ENCODE assay signal across 16 cellular contexts in the genomic region with DNA sequence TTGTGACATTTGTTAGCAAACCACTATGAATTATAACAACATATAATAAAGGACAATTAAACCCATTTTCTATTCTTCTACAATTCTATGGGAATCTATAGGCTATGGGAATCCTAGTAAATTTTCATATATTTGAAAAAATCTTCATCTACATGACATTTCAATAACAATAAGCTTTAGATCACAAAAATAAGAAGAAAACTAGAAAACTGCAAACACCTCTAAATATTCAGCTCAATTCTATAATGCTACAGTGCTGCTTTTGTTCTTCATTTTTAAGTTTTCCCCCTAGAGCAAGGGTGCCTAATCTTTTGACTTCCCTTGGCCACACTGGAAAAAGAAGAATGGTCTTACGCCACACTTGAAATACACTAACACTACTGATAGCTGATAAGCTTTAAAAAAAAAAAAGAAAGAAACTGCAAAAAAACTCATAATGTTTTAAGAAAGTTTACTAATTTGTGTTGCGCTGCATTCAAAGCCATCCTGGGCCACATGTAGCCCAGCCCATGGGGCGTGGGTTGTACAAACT. TPM values are rescaled to one million over a fixed set of nuclear protein-coding genes. Genes with fewer than 3 reads are reported as not detected.
A peak's percentile ranks its signal among the peaks of the same experiment; 100 is the strongest.
DNase-seq lines count a peak whose midpoint lies in the region; ATAC-seq, FAIRE-seq and TF ChIP-seq lines count a peak whose summit lies in the region.
"Had no signal": no experiment of that assay in that cellular context is flagged by ENCODE, and none has a peak within 500 bp of the region (broad histone marks: within the 10 kb centered on the region; RNA-seq: fewer than 3 reads in every experiment).

No MANE protein-coding gene starts in this region.

- TF ChIP-seq EP300 in K562 (IDR thresholded peaks at IDR 0.05; ENCODE audit: low read length), result no peak

- H3K27me3 ChIP-seq in CD8-positive, alpha-beta T cell (ENCODE audit: insufficient read depth, low read length), result no peaks in the 10 kb centered on the region
- H3K27me3 ChIP-seq in HAP-1 (ENCODE audit: low read depth) (no peaks in the 10 kb centered on the region), K562 (ENCODE audit: control insufficient read depth in 2 of 2, insufficient read depth in 2 of 2, low read length in 2 of 2) (no peaks in the 10 kb centered on the region), parathyroid adenoma (ENCODE audit: control insufficient read depth, insufficient read depth, low read length) (no peaks in the 10 kb centered on the region), BE2C (no peaks in the 10 kb centered on the region)
- H3K27me3 ChIP-seq: BLaER1 had no signal

- no peak for TF ChIP-seq POLR2A in K562 (conservative IDR thresholded peaks at IDR 0.05)

- no peaks in the 10 kb centered on the region for H3K27me3 Mint-ChIP-seq in CD8-positive, alpha-beta T cell (ENCODE audit: low read depth)
- peaks cover 31% of the 10 kb centered on the region for H3K27me3 Mint-ChIP-seq in nephron progenitor cell (ENCODE audit: low read depth, poor library complexity)
- H3K27me3 Mint-ChIP-seq: CD4-positive, alpha-beta memory T cell had no signal

- H3K4me3 ChIP-seq in CD8-positive, alpha-beta T cell (ENCODE audit: low read depth, low read length), result no peak overlapping the region
- H3K4me3 ChIP-seq in HAP-1, result no peak overlapping the region
- H3K4me3 ChIP-seq in K562, result no peak overlapping the region
- peak overlapping the region; percentile 1 for H3K4me3 ChIP-seq in parathyroid adenoma (ENCODE audit: low read depth, low read length)
- H3K4me3 ChIP-seq in BE2C (ENCODE audit: low read depth, low read length), result no peak overlapping the region
- H3K4me3 ChIP-seq: BLaER1, GM12878 had no signal

- TF ChIP-seq CTCF in CD8-positive, alpha-beta T cell (IDR thresholded peaks at IDR 0.05), result no peak
- TF ChIP-seq CTCF in K562 (IDR thresholded peaks at IDR 0.05 in 2 of 3, conservative IDR thresholded peaks at IDR 0.05 in 1 of 3; ENCODE audit: insufficient read depth in 2 of 3, low read depth in 1 of 3, low read length in 3 of 3), result no peak
- TF ChIP-seq CTCF in parathyroid adenoma (IDR thresholded peaks at IDR 0.05), result no peak
- TF ChIP-seq CTCF in nephron progenitor cell (IDR thresholded peaks at IDR 0.05), result no peak
- TF ChIP-seq CTCF in BE2C (IDR thresholded peaks at IDR 0.05; ENCODE audit: low read depth, low read length), result no peak

- intact Hi-C loops in CD8-positive, alpha-beta T cell (cut with DNase I, micrococcal nuclease), result no loop called here
- intact Hi-C loops in K562 (cut with micrococcal nuclease), result loop anchor here (5.0 kb wide), 1 partner anchor 37 kb away; no protein-coding TSS in a partner anchor

- no peak for TF ChIP-seq RAD21 in K562 (CRISPR knock-in tag; conservative IDR thresholded peaks at IDR 0.05 in 1 of 2, IDR thresholded peaks at IDR 0.05 in 1 of 2)

- H3K4me1 ChIP-seq in CD8-positive, alpha-beta T cell (ENCODE audit: insufficient read depth, low read length), result no peaks in the 10 kb centered on the region
- H3K4me1 ChIP-seq in HAP-1, result peaks cover 25% of the 10 kb centered on the region
- peaks cover 14 to 18% of the 10 kb centered on the region in 2 experiments for H3K4me1 ChIP-seq in K562 (replicated peaks in 1 of 2; ENCODE audit: control insufficient read depth in 2 of 2, insufficient read depth in 2 of 2, low read length in 2 of 2)
- no peaks in the 10 kb centered on the region for H3K4me1 ChIP-seq in parathyroid adenoma
- no peaks in the 10 kb centered on the region for H3K4me1 ChIP-seq in BE2C
- H3K4me1 ChIP-seq: BLaER1 had no signal

- H3K9me3 ChIP-seq in CD8-positive, alpha-beta T cell (ENCODE audit: low read length), result no peaks in the 10 kb centered on the region
- no peaks in the 10 kb centered on the region for H3K9me3 ChIP-seq in HAP-1
- H3K9me3 ChIP-seq in K562 (replicated peaks; ENCODE audit: control insufficient read depth, insufficient read depth, low read depth, low read length), result no peaks in the 10 kb centered on the region
- no peaks in the 10 kb centered on the region for H3K9me3 ChIP-seq in parathyroid adenoma (ENCODE audit: control insufficient read depth, low read length)
- no peaks in the 10 kb centered on the region for H3K9me3 ChIP-seq in BE2C
- H3K9me3 ChIP-seq: BLaER1 had no signal

- no peak for FAIRE-seq in K562 (lab: Jason Lieb, UNC)
- FAIRE-seq: A204.1, GM12878 had no signal

- H3K36me3 ChIP-seq in CD8-positive, alpha-beta T cell (ENCODE audit: insufficient read depth, low read length), result no peaks in the 10 kb centered on the region
- H3K36me3 ChIP-seq in HAP-1 (replicated peaks) (no peaks in the 10 kb centered on the region), K562 (ENCODE audit: control insufficient read depth, insufficient read depth, low read length) (peaks cover 5% of the 10 kb centered on the region; the same call in 1 of the 3 replicates), parathyroid adenoma (ENCODE audit: control insufficient read depth, insufficient read depth, low read length) (no peaks in the 10 kb centered on the region), BE2C (no peaks in the 10 kb centered on the region)
- H3K36me3 ChIP-seq: BLaER1 had no signal

- no peak for DNase-seq in CD8-positive, alpha-beta T cell
- peak; percentile 50 to 92 for DNase-seq in HAP-1 (ENCODE audit: low spot score in 2 of 2)
- no peak for DNase-seq in K562 (ENCODE audit: extremely low read depth in 1 of 4, low spot score in 3 of 4)
- DNase-seq in nephron progenitor cell, result no peak
- DNase-seq in middle frontal gyrus (ENCODE audit: extremely low spot score, low spot score), result no peak
- no peak for DNase-seq in BE2C
- DNase-seq: Calu3; CD4-positive, alpha-beta memory T cell; DMS79 treated with DMSO at 0.1 percent for 48 hours; GOT3; H7 had no signal

- no peak for ATAC-seq in CD8-positive, alpha-beta T cell
- ATAC-seq in K562, result peak; percentile 29
- ATAC-seq: GM12878 had no signal

- H3K9me1 ChIP-seq in K562 (ENCODE audit: control insufficient read depth, insufficient read depth, low read length), result no peaks in the 10 kb centered on the region

- POLR2A ChIA-PET in CD8-positive, alpha-beta T cell (lab: Charles Lee), result no interaction called here
- POLR2A ChIA-PET in K562 (lab: Yijun Ruan, JAX), result interaction anchor here (0.8 to 1.7 kb wide), 7 partner anchors 9 to 44 kb away, joined by 3 to 7 read pairs (median 4); no protein-coding TSS in a partner anchor

- no peaks in the 10 kb centered on the region for H4K20me1 ChIP-seq in K562 (replicated peaks; ENCODE audit: control insufficient read depth, insufficient read depth, low read length)
- H4K20me1 ChIP-seq: BLaER1 had no signal

- peaks cover 52% of the 10 kb centered on the region for H3K79me2 ChIP-seq in K562 (ENCODE audit: control insufficient read depth, insufficient read depth, low read length)
- H3K79me2 ChIP-seq in parathyroid adenoma, result peaks cover 2% of the 10 kb centered on the region

- peaks cover 23% of the 10 kb centered on the region for H3K36me3 Mint-ChIP-seq in CD8-positive, alpha-beta T cell
- H3K36me3 Mint-ChIP-seq in nephron progenitor cell (ENCODE audit: low read depth), result no peaks in the 10 kb centered on the region
- H3K36me3 Mint-ChIP-seq: CD14-positive monocyte had no signal

- WGBS in K562 (ENCODE audit: insufficient coverage, low coverage, missing lambda C conversion rate), result 70% methylated on average over 3 of the region's 3 CpGs

- H3K27ac ChIP-seq in CD8-positive, alpha-beta T cell (ENCODE audit: low read depth, low read length), result no peak overlapping the region
- peak overlapping the region; percentile 57; the same call in 2 of the 3 replicates for H3K27ac ChIP-seq in K562 (ENCODE audit: extremely low read depth, low read depth, low read length)
- no peak overlapping the region for H3K27ac ChIP-seq in parathyroid adenoma
- H3K27ac ChIP-seq: BLaER1 had no signal

- H3K27ac Mint-ChIP-seq in CD8-positive, alpha-beta T cell, result peak overlapping the region; percentile 32
- H3K27ac Mint-ChIP-seq in nephron progenitor cell, result no peak overlapping the region
- H3K27ac Mint-ChIP-seq: CD14-positive monocyte had no signal

- in situ Hi-C loops in HAP-1 (cut with MboI; ENCODE audit: low sequenced_read_pairs), result no loop called here
- in situ Hi-C loops in K562 (cut with MboI), result no loop called here

- H3K9me3 Mint-ChIP-seq in CD8-positive, alpha-beta T cell, result no peaks in the 10 kb centered on the region
- H3K9me3 Mint-ChIP-seq in nephron progenitor cell, result no peaks in the 10 kb centered on the region
- H3K9me3 Mint-ChIP-seq: CD4-positive, alpha-beta memory T cell had no signal

- H2AFZ ChIP-seq in K562 (ENCODE audit: low read depth, low read length), result no peak overlapping the region
- H2AFZ ChIP-seq in parathyroid adenoma, result no peak overlapping the region

- no TSS peak for BruUV-seq in K562 (replicated peaks; lab: Mats Ljungman, UMichigan)

- H3K4me1 Mint-ChIP-seq in CD8-positive, alpha-beta T cell (ENCODE audit: low read depth), result peaks cover 38% of the 10 kb centered on the region
- H3K4me1 Mint-ChIP-seq in nephron progenitor cell, result peaks cover 7% of the 10 kb centered on the region

- CTCF ChIA-PET in CD8-positive, alpha-beta T cell (lab: Charles Lee), result interaction anchor here (0.7 kb wide), 1 partner anchor 22 kb away, joined by 3 read pairs; no protein-coding TSS in a partner anchor
- CTCF ChIA-PET in K562 (lab: Yijun Ruan, JAX; ENCODE audit: low intra/inter-chr PET ratio), result no interaction called here

- H3K4me2 ChIP-seq in K562 (ENCODE audit: insufficient read depth, low read length), result no peak overlapping the region
- no peak overlapping the region for H3K4me2 ChIP-seq in parathyroid adenoma (ENCODE audit: low read length)
- H3K4me2 ChIP-seq: BLaER1 had no signal

- no peak overlapping the region for H3K4me3 Mint-ChIP-seq in CD8-positive, alpha-beta T cell
- H3K4me3 Mint-ChIP-seq in nephron progenitor cell, result no peak overlapping the region
- H3K4me3 Mint-ChIP-seq: CD14-positive monocyte; CD4-positive, alpha-beta memory T cell had no signal

- H3K9ac ChIP-seq in K562 (ENCODE audit: insufficient read depth in 1 of 2, low read depth in 2 of 2, low read length in 2 of 2) (peak overlapping the region in 1 of 2 experiments; percentile 10; a peak in 1 of 4 replicates), parathyroid adenoma (no peak overlapping the region)
- H3K9ac ChIP-seq: BLaER1 had no signal

RNA-seq across cellular contexts. Expression of a gene that starts 15.9 kb away (rescaled TPM):
- total RNA-seq in CD8-positive, alpha-beta T cell, result 10 to 100 TPM; 22.3 to 25.5 TPM
- total RNA-seq in K562 (2011; cell fraction: chromatin; rRNA removed; ENCODE audit: low replicate concordance), result 105 and 114 TPM in 2 replicates
- 43.7 and 60.5 TPM in 2 replicates for total RNA-seq in K562 (2011; cell fraction: nucleolus; rRNA removed)
- total RNA-seq in K562 (2011; cell fraction: nucleoplasm; rRNA removed), result 85.8 and 127 TPM in 2 replicates
- total RNA-seq in K562 (2014; rRNA removed) (12.7 and 21.6 TPM in 2 replicates), K562 (2014; rRNA removed; fragmentation: Illumina TruSeq; extraction: Trizol) (16.3 and 17.9 TPM in 2 replicates), K562 (2015; rRNA removed; fragmentation: Illumina TruSeq; extraction: Trizol) (28.2 and 28.7 TPM in 2 replicates), K562 (2021) (28.6 and 29.0 TPM in 2 replicates)
- polyA plus RNA-seq in K562 (2011; rRNA removed) (30.5 and 37.8 TPM in 2 replicates), K562 (2014; fragmentation: Illumina TruSeq; extraction: Trizol) (29.0 and 31.7 TPM in 2 replicates), K562 (2014; fragmentation: Nextera tagmentation; extraction: Ambion mirVana) (10 to 100 TPM in 1 of 2 experiments, 1 to 10 TPM in 1; 8.1 to 12.7 TPM), K562 (2014; rRNA removed) (20.8 and 26.3 TPM in 2 replicates)
- 29.5 and 33.1 TPM in 2 replicates for polyA plus RNA-seq in K562 (2011; cell fraction: cytosol; rRNA removed)
- 28.4 and 36.3 TPM in 2 replicates for polyA plus RNA-seq in K562 (2011; cell fraction: nucleus; rRNA removed)
- polyA plus RNA-seq in K562 (2012), result 21.3 and 53.9 TPM in 2 replicates
- 40.3 and 41.8 TPM in 2 replicates for polyA minus RNA-seq in K562 (2011; rRNA and poly(A)+ RNA removed)
- 30.4 and 40.2 TPM in 2 replicates for polyA minus RNA-seq in K562 (2011; cell fraction: cytosol; rRNA and poly(A)+ RNA removed)
- 13.2 and 28.3 TPM in 2 replicates for polyA minus RNA-seq in K562 (2011; cell fraction: nucleus; rRNA and poly(A)+ RNA removed)
- polyA plus RNA-seq in BE2C (2012; ENCODE audit: insufficient read depth, insufficient read length, low read depth), result 10.1 TPM
- polyA plus RNA-seq: CD14-positive monocyte had no signal

RNA-seq across cellular contexts. Expression of a gene that starts 40.8 kb away (rescaled TPM):
- 100 to 1,000 TPM; 241 to 249 TPM for total RNA-seq in CD8-positive, alpha-beta T cell
- 10.6 and 25.5 TPM in 2 replicates for total RNA-seq in K562 (2011; cell fraction: chromatin; rRNA removed; ENCODE audit: low replicate concordance)
- total RNA-seq in K562 (2011; cell fraction: nucleolus; rRNA removed), result 27.3 and 33.0 TPM in 2 replicates
- 22.7 and 24.3 TPM in 2 replicates for total RNA-seq in K562 (2011; cell fraction: nucleoplasm; rRNA removed)
- total RNA-seq in K562 (2014; rRNA removed) (43.1 and 52.7 TPM in 2 replicates), K562 (2014; rRNA removed; fragmentation: Illumina TruSeq; extraction: Trizol) (5.8 and 7.6 TPM in 2 replicates), K562 (2015; rRNA removed; fragmentation: Illumina TruSeq; extraction: Trizol) (21.9 and 25.3 TPM in 2 replicates), K562 (2021) (85.3 and 94.1 TPM in 2 replicates)
- polyA plus RNA-seq in K562 (2011; rRNA removed) (46.6 and 79.6 TPM in 2 replicates), K562 (2014; fragmentation: Illumina TruSeq; extraction: Trizol) (17.4 and 39.3 TPM in 2 replicates), K562 (2014; fragmentation: Nextera tagmentation; extraction: Ambion mirVana) (1 to 10 TPM; 2.3 to 3.9 TPM), K562 (2014; rRNA removed) (40.6 and 46.5 TPM in 2 replicates)
- polyA plus RNA-seq in K562 (2011; cell fraction: cytosol; rRNA removed), result 34.5 and 74.0 TPM in 2 replicates
- 55.6 and 56.6 TPM in 2 replicates for polyA plus RNA-seq in K562 (2011; cell fraction: nucleus; rRNA removed)
- 62.8 and 75.4 TPM in 2 replicates for polyA plus RNA-seq in K562 (2012)
- 8.0 and 8.5 TPM in 2 replicates for polyA minus RNA-seq in K562 (2011; rRNA and poly(A)+ RNA removed)
- polyA minus RNA-seq in K562 (2011; cell fraction: cytosol; rRNA and poly(A)+ RNA removed), result 32.8 and 59.0 TPM in 2 replicates
- polyA minus RNA-seq in K562 (2011; cell fraction: nucleus; rRNA and poly(A)+ RNA removed), result 8.1 and 9.6 TPM in 2 replicates
- polyA plus RNA-seq in BE2C (2012; ENCODE audit: insufficient read depth, insufficient read length, low read depth), result 191 TPM

Comparison
In these comparisons a context has a peak if more than half of its experiments do, and no peak if none do; other contexts are left out.
1. DNase-seq: peak in HAP-1 (2 of 2); none in CD8-positive, alpha-beta T cell (0 of 7), K562 (0 of 4), nephron progenitor cell (single experiment), middle frontal gyrus (single experiment) and BE2C (single experiment).